ENCODE assay signal across 8 cellular contexts in genomic region chr12:66066071-66066928, GRCh38.
DNase-seq lines count a peak whose midpoint lies in the region; ATAC-seq and TF ChIP-seq lines count a peak whose summit lies in the region.

No MANE protein-coding gene starts in this region.

- BruUV-seq in MCF 10A (replicated peaks; lab: Mats Ljungman, UMichigan) = no TSS peak

- no peaks in the 10 kb centered on the region for H3K9me3 ChIP-seq in breast epithelium
- H3K9me3 ChIP-seq in fibroblast of lung (ENCODE audit: control insufficient read depth, insufficient read depth, low read depth, low read length) = no peaks in the 10 kb centered on the region

- H3K27me3 Mint-ChIP-seq in MCF 10A (ENCODE audit: insufficient read depth, unreplicated experiment) = peaks cover 11% of the 10 kb centered on the region

- no peaks in the 10 kb centered on the region for H3K27me3 ChIP-seq in breast epithelium
- no peaks in the 10 kb centered on the region for H3K27me3 ChIP-seq in fibroblast of lung (ENCODE audit: control insufficient read depth, insufficient read depth, low read length)

- H3K36me3 ChIP-seq in breast epithelium (no peaks in the 10 kb centered on the region), fibroblast of lung (ENCODE audit: control insufficient read depth, insufficient read depth, low read length) (no peaks in the 10 kb centered on the region)

- intact Hi-C loops in MCF 10A (cut with micrococcal nuclease) (no loop called here), breast epithelium (cut with DNase I; ENCODE audit: low total_unique reads) (no loop called here)

- H3K4me3 Mint-ChIP-seq in MCF 10A (ENCODE audit: unreplicated experiment) = no peak overlapping the region

- H3K27ac ChIP-seq in breast epithelium (no peak overlapping the region), fibroblast of lung (ENCODE audit: insufficient read depth, low read length) (no peak overlapping the region)

- no peak for TF ChIP-seq POLR2A in breast epithelium (IDR thresholded peaks at IDR 0.05)

- peak; percentile 26 for DNase-seq in MCF 10A (ENCODE audit: unreplicated experiment)
- DNase-seq in breast epithelium (ENCODE audit: low spot score in 2 of 2) = no peak
- DNase-seq in NCI-H446 (lab: John Stamatoyannopoulos, UW) = peak; percentile 82 to 94
- peak; percentile 77 to 82 for DNase-seq in fibroblast of lung (ENCODE audit: low read depth in 2 of 2)
- no peak for DNase-seq in hypothalamus (lab: John Stamatoyannopoulos, UW)
- DNase-seq in NCI-H2029 (lab: John Stamatoyannopoulos, UW) = no peak
- DNase-seq in NK-92 treated with Interleukin-12 subunit alpha and Interleukin-12 subunit beta, amount 100 ng/mL, for 24 hours (lab: John Stamatoyannopoulos, UW) = no peak

- POLR2A ChIA-PET in MCF 10A (lab: Yijun Ruan, JAX) = interaction anchor here (0.6 to 1.0 kb wide), 2 partner anchors 11 to 45 kb away, joined by 3 to 4 read pairs; no protein-coding TSS in a partner anchor

- CTCF ChIA-PET in MCF 10A (lab: Yijun Ruan, JAX) = no interaction called here

- H3K36me3 Mint-ChIP-seq in MCF 10A (ENCODE audit: insufficient read depth, unreplicated experiment) = no peaks in the 10 kb centered on the region

- H3K4me2 ChIP-seq in fibroblast of lung (ENCODE audit: extremely low read depth, insufficient read depth, low read length) = no peak overlapping the region

- TF ChIP-seq CTCF in MCF 10A (IDR thresholded peaks at IDR 0.05; ENCODE audit: unreplicated experiment) (no peak), breast epithelium (IDR thresholded peaks at IDR 0.05) (no peak), fibroblast of lung (conservative IDR thresholded peaks at IDR 0.05 in 1 of 2, IDR thresholded peaks at IDR 0.05 in 1 of 2; ENCODE audit: low read depth in 1 of 2, low read length in 2 of 2) (no peak)

- no peaks in the 10 kb centered on the region for H3K9me3 Mint-ChIP-seq in MCF 10A (ENCODE audit: unreplicated experiment)

- peaks cover 7% of the 10 kb centered on the region for H3K4me1 Mint-ChIP-seq in MCF 10A (ENCODE audit: insufficient read depth, unreplicated experiment)

- H3K27ac Mint-ChIP-seq in MCF 10A (ENCODE audit: low read depth, unreplicated experiment) = no peak overlapping the region

- no peaks in the 10 kb centered on the region for H3K79me2 ChIP-seq in fibroblast of lung (ENCODE audit: control insufficient read depth, insufficient read depth, low read length)

- H3K4me1 ChIP-seq in breast epithelium (no peaks in the 10 kb centered on the region), fibroblast of lung (ENCODE audit: control insufficient read depth, extremely low read depth, insufficient read depth, low read length) (peaks cover 11% of the 10 kb centered on the region)

- H3K9ac ChIP-seq in fibroblast of lung (ENCODE audit: insufficient read depth, low read length) = no peak overlapping the region

- H3K4me3 ChIP-seq in breast epithelium = no peak overlapping the region
- no peak overlapping the region for H3K4me3 ChIP-seq in fibroblast of lung (replicated peaks in 1 of 4; ENCODE audit: control extremely low read depth in 1 of 4, insufficient read depth in 1 of 4, low read depth in 3 of 4, low read length in 4 of 4)

- no peaks in the 10 kb centered on the region for H4K20me1 ChIP-seq in fibroblast of lung (ENCODE audit: control insufficient read depth, extremely low read depth, insufficient read depth, low read length)

- H2AFZ ChIP-seq in fibroblast of lung (ENCODE audit: low read length) = no peak overlapping the region

- peak; percentile 68 for ATAC-seq in HG02870 (IDR thresholded peaks at IDR 0.05; ENCODE audit: unreplicated experiment)

Comparison
In these comparisons a context has a peak if more than half of its experiments do, and no peak if none do; other contexts are left out.
1. DNase-seq: peak in MCF 10A (single experiment), NCI-H446 (2 of 2) and fibroblast of lung (2 of 2); none in breast epithelium (0 of 2), hypothalamus (0 of 51), NCI-H2029 (single experiment) and NK-92 treated with Interleukin-12 subunit alpha and Interleukin-12 subunit beta, amount 100 ng/mL, for 24 hours (single experiment).